In the genomic region with DNA sequence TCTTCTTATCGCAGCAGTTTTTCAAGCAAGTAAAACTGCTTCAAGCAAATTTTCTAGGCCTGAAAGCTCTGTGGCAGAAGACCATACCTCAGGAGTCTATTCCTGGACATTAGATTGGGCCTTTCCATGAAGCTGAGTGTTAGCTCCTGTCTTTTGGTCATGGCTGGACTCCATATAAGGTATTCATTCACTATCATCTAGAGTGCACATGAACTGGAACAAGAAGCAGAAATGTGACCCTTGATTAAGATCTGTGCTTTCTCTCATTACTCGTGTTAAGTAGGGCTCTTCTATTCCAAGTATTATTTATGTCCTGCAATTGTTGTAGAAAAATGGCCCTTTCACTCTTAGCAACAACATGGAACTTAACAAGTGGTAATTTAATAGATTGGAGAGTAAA, we compare ENCODE assay signal across 1 cellular context.
A peak's percentile ranks its signal among the peaks of the same experiment; 100 is the strongest.
TF ChIP-seq lines count a peak whose summit lies in the region.

No MANE protein-coding gene starts in this region.

TF ChIP-seq in K562, 482 proteins besides CTCF, POLR2A, EP300 and RAD21 (continued from another document):
- TF ChIP-seq RREB1 (CRISPR knock-in tag; IDR thresholded peaks at IDR 0.05) (no peak), RBM15 (IDR thresholded peaks at IDR 0.05; ENCODE audit: insufficient read depth, low read length) (no peak), ZNF282 (CRISPR knock-in tag; IDR thresholded peaks at IDR 0.05) (no peak), TAF15 (IDR thresholded peaks at IDR 0.05; ENCODE audit: low read depth, low read length) (no peak), ZNF75A (CRISPR knock-in tag; IDR thresholded peaks at IDR 0.05) (no peak), ZNF639 (CRISPR knock-in tag; conservative IDR thresholded peaks at IDR 0.05 in 1 of 2, IDR thresholded peaks at IDR 0.05 in 1 of 2) (0 out of 4 replicates have a peak, but pooled peaks of 1 of the 2 experiments have one; percentile 20), EGR1 (conservative IDR thresholded peaks at IDR 0.05) (no peak), KDM2B (CRISPR knock-in tag; IDR thresholded peaks at IDR 0.05) (no peak), POLR2B (IDR thresholded peaks at IDR 0.05; ENCODE audit: low read depth, partially characterized antibody) (no peak), SMAD4 (CRISPR knock-in tag; conservative IDR thresholded peaks at IDR 0.05) (no peak), ZFPM2 (CRISPR knock-in tag; IDR thresholded peaks at IDR 0.05) (no peak), FIP1L1 (IDR thresholded peaks at IDR 0.05; ENCODE audit: low read depth, low read length, poor library complexity, severe bottlenecking) (no peak), SP2 (IDR thresholded peaks at IDR 0.05; ENCODE audit: extremely low read depth, low read depth, low read length, poor library complexity, severe bottlenecking) (no peak), GABPB1 (CRISPR knock-in tag; IDR thresholded peaks at IDR 0.05) (no peak), RBFOX2 (IDR thresholded peaks at IDR 0.05; ENCODE audit: low read depth, low read length) (no peak), RBM17 (IDR thresholded peaks at IDR 0.05; ENCODE audit: borderline replicate concordance, low read depth, low read length) (no peak), NR2C2 (CRISPR knock-in tag; IDR thresholded peaks at IDR 0.05) (no peak), NR2C2 (tag; IDR thresholded peaks at IDR 0.05) (peak; percentile 84), GATAD2A (IDR thresholded peaks at IDR 0.05) (no peak), HNRNPUL1 (IDR thresholded peaks at IDR 0.05; ENCODE audit: low read length) (no peak), ZSCAN29 (IDR thresholded peaks at IDR 0.05) (no peak), ILK (tag; IDR thresholded peaks at IDR 0.05; ENCODE audit: borderline replicate concordance, low read depth) (no peak), TSC22D4 (tag; IDR thresholded peaks at IDR 0.05) (no peak), TCF7L2 (IDR thresholded peaks at IDR 0.05; ENCODE audit: low read depth, low read length) (no peak)
- TF ChIP-seq, protein P1, sequence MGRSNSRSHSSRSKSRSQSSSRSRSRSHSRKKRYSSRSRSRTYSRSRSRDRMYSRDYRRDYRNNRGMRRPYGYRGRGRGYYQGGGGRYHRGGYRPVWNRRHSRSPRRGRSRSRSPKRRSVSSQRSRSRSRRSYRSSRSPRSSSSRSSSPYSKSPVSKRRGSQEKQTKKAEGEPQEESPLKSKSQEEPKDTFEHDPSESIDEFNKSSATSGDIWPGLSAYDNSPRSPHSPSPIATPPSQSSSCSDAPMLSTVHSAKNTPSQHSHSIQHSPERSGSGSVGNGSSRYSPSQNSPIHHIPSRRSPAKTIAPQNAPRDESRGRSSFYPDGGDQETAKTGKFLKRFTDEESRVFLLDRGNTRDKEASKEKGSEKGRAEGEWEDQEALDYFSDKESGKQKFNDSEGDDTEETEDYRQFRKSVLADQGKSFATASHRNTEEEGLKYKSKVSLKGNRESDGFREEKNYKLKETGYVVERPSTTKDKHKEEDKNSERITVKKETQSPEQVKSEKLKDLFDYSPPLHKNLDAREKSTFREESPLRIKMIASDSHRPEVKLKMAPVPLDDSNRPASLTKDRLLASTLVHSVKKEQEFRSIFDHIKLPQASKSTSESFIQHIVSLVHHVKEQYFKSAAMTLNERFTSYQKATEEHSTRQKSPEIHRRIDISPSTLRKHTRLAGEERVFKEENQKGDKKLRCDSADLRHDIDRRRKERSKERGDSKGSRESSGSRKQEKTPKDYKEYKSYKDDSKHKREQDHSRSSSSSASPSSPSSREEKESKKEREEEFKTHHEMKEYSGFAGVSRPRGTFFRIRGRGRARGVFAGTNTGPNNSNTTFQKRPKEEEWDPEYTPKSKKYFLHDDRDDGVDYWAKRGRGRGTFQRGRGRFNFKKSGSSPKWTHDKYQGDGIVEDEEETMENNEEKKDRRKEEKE (IDR thresholded peaks at IDR 0.05; ENCODE audit: borderline replicate concordance in 1 of 2, control insufficient read depth in 1 of 2, low read depth in 2 of 2, low read length in 1 of 2) = no peak
- TF ChIP-seq, protein P2, sequence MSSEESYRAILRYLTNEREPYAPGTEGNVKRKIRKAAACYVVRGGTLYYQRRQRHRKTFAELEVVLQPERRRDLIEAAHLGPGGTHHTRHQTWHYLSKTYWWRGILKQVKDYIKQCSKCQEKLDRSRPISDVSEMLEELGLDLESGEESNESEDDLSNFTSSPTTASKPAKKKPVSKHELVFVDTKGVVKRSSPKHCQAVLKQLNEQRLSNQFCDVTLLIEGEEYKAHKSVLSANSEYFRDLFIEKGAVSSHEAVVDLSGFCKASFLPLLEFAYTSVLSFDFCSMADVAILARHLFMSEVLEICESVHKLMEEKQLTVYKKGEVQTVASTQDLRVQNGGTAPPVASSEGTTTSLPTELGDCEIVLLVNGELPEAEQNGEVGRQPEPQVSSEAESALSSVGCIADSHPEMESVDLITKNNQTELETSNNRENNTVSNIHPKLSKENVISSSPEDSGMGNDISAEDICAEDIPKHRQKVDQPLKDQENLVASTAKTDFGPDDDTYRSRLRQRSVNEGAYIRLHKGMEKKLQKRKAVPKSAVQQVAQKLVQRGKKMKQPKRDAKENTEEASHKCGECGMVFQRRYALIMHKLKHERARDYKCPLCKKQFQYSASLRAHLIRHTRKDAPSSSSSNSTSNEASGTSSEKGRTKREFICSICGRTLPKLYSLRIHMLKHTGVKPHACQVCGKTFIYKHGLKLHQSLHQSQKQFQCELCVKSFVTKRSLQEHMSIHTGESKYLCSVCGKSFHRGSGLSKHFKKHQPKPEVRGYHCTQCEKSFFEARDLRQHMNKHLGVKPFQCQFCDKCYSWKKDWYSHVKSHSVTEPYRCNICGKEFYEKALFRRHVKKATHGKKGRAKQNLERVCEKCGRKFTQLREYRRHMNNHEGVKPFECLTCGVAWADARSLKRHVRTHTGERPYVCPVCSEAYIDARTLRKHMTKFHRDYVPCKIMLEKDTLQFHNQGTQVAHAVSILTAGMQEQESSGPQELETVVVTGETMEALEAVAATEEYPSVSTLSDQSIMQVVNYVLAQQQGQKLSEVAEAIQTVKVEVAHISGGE (CRISPR knock-in tag; IDR thresholded peaks at IDR 0.05) = peak in 1 of 3 experiments; percentile 25; a peak in 1 of 6 replicates
- TF ChIP-seq, protein P3, sequence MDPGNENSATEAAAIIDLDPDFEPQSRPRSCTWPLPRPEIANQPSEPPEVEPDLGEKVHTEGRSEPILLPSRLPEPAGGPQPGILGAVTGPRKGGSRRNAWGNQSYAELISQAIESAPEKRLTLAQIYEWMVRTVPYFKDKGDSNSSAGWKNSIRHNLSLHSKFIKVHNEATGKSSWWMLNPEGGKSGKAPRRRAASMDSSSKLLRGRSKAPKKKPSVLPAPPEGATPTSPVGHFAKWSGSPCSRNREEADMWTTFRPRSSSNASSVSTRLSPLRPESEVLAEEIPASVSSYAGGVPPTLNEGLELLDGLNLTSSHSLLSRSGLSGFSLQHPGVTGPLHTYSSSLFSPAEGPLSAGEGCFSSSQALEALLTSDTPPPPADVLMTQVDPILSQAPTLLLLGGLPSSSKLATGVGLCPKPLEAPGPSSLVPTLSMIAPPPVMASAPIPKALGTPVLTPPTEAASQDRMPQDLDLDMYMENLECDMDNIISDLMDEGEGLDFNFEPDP (CRISPR knock-in tag; IDR thresholded peaks at IDR 0.05) = no peak
